In the genomic region with DNA sequence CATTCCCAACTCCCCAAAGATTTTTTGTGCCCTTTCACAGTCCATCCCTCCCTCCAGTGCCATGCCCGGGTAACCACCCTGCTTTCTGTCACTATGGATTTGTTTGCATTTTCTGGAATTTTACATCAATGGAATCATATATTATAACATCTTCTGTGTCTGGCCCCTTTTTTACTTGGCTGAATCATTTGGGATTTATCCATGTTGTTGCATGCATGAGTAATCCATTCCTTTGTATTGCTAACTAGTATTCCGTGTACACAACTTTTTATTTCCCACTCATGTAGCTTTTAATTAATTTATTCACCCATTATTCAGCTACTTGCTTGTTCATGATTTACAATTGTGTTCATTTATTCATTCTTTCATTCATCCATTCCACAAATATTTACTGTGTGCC, we compare ENCODE assay signal across 21 cellular contexts.
"Had no signal": no experiment of that assay in that cellular context is flagged by ENCODE, and none has a peak within 500 bp of the region (broad histone marks: within the 10 kb centered on the region; RNA-seq: fewer than 3 reads in every experiment).

No MANE protein-coding gene starts in this region.

- H3K4me2 ChIP-seq: neural progenitor cell had no signal

- ATAC-seq: effector memory CD8-positive, alpha-beta T cell; gastrocnemius medialis; left lobe of liver; mucosa of descending colon; sciatic nerve; stimulated activated effector memory CD8-positive, alpha-beta T cell treated with anti-CD3 and anti-CD28 coated beads, Interleukin-12 subunit alpha, Interleukin-12 subunit beta, amount 100 ng/mL, for 72 hours had no signal

- H3K9ac ChIP-seq: neural progenitor cell had no signal

- H3K27me3 ChIP-seq: gastrocnemius medialis, neural progenitor cell, right atrium auricular region, stomach, testis, tibial artery had no signal

- H3K4me1 ChIP-seq: gastrocnemius medialis, neural progenitor cell, prostate gland, right atrium auricular region, stomach, testis, tibial artery had no signal

- H3K9me3 ChIP-seq: gastrocnemius medialis, mucosa of descending colon, prostate gland, right atrium auricular region, stomach, testis, tibial artery had no signal

- H3K4me3 ChIP-seq: gastrocnemius medialis, lung, mucosa of descending colon, neural progenitor cell, prostate gland, right atrium auricular region, stomach, testis, tibial artery had no signal

- H3K36me3 ChIP-seq: gastrocnemius medialis, neural progenitor cell, prostate gland, right atrium auricular region, stomach, tibial artery had no signal

- DNase-seq: cerebellar nuclear complex; cortex of kidney; effector memory CD8-positive, alpha-beta T cell; gastrocnemius medialis; head of caudate nucleus; mesenchymal stem cell; mucosa of descending colon; naive B cell; stimulated activated CD4-positive, alpha-beta T cell treated with anti-CD3 and anti-CD28 coated beads, Interleukin-2, amount 100 ng/mL, for 24 hours; stimulated activated CD4-positive, alpha-beta T cell treated with anti-CD3 and anti-CD28 coated beads, Interleukin-4, amount 100 ng/mL, for 24 hours; stimulated activated naive CD4-positive, alpha-beta T cell treated with Interleukin-2 at 50 U/mL for 16 hours; stomach; testis; tibial artery had no signal

- H2AFZ ChIP-seq: neural progenitor cell had no signal

- H3K27ac ChIP-seq: gastrocnemius medialis, neural progenitor cell, prostate gland, right atrium auricular region, stomach, testis, tibial artery had no signal
